ENCODE assay signal across 8 cellular contexts in genomic region chr3:136042608-136043221, GRCh38.
DNase-seq lines count a peak whose midpoint lies in the region; ATAC-seq and TF ChIP-seq lines count a peak whose summit lies in the region.

No MANE protein-coding gene starts in this region.

- no peaks in the 10 kb centered on the region for H3K9me2 ChIP-seq in DOHH2 (replicated peaks; ENCODE audit: control insufficient read depth, low read length)

- H3K4me1 Mint-ChIP-seq in neural progenitor cell: peaks cover 6% of the 10 kb centered on the region

- WGBS in esophagus squamous epithelium, 2 donors: 70 to 71% methylated on average over 7 of the region's 7 CpGs

- no peak overlapping the region for H3K9ac ChIP-seq in neural progenitor cell

- H2AFZ ChIP-seq in neural progenitor cell (replicated peaks): no peak overlapping the region

- no peaks in the 10 kb centered on the region for H4K20me1 ChIP-seq in DOHH2 (ENCODE audit: control insufficient read depth, insufficient read depth, low read depth, low read length)
- H4K20me1 ChIP-seq in neural progenitor cell (ENCODE audit: low read depth): no peaks in the 10 kb centered on the region

- H3K4me3 ChIP-seq in DOHH2 (ENCODE audit: low read length) (no peak overlapping the region), esophagus squamous epithelium (no peak overlapping the region), neural progenitor cell (no peak overlapping the region)

- H3K36me3 ChIP-seq in DOHH2 (ENCODE audit: control insufficient read depth, low read length) (no peaks in the 10 kb centered on the region), esophagus squamous epithelium (peaks cover 0 to 84% (median 4%) of the 10 kb centered on the region in 3 donors), neural progenitor cell (peaks cover 3% of the 10 kb centered on the region)

- intact Hi-C loops in esophagus squamous epithelium (cut with DNase I): loop anchor here (10.0 kb wide), 1 partner anchor 128 kb away; no protein-coding TSS in a partner anchor

- no peaks in the 10 kb centered on the region for H3K79me2 ChIP-seq in DOHH2 (ENCODE audit: control insufficient read depth, low read length)
- no peaks in the 10 kb centered on the region for H3K79me2 ChIP-seq in neural progenitor cell (ENCODE audit: low read depth)

- no peak for ATAC-seq in GM21576 (IDR thresholded peaks at IDR 0.05; ENCODE audit: unreplicated experiment)

- H3K27ac ChIP-seq in DOHH2 (ENCODE audit: low read depth, low read length) (no peak overlapping the region), esophagus squamous epithelium (no peak overlapping the region), neural progenitor cell (no peak overlapping the region)

- H3K9me3 ChIP-seq in DOHH2 (ENCODE audit: control insufficient read depth, insufficient read depth, low read length) (no peaks in the 10 kb centered on the region), esophagus squamous epithelium (no peaks in the 10 kb centered on the region), neural progenitor cell (ENCODE audit: low read depth) (no peaks in the 10 kb centered on the region)

- H3K27ac Mint-ChIP-seq in neural progenitor cell: no peak overlapping the region

- H3K9me3 Mint-ChIP-seq in neural progenitor cell: no peaks in the 10 kb centered on the region

- H3K27me3 Mint-ChIP-seq in neural progenitor cell (ENCODE audit: insufficient read depth, low read depth): no peaks in the 10 kb centered on the region

- DNase-seq in LHCN-M2 (ENCODE audit: low read depth): peak; percentile 68
- DNase-seq in RKO (ENCODE audit: low spot score): peak; percentile 75
- DNase-seq in esophagus squamous epithelium (lab: John Stamatoyannopoulos, UW): no peak
- DNase-seq in neural progenitor cell (ENCODE audit: low spot score): peak; percentile 63
- DNase-seq in activated CD4-positive, alpha-beta T cell treated with anti-CD3 and anti-CD28 coated beads for 4 hours: no peak
- DNase-seq in GOT3 (lab: John Stamatoyannopoulos, UW): no peak

- H3K4me2 ChIP-seq in DOHH2 (ENCODE audit: low read length): no peak overlapping the region
- no peak overlapping the region for H3K4me2 ChIP-seq in neural progenitor cell

- TF ChIP-seq POLR2A in esophagus squamous epithelium (IDR thresholded peaks at IDR 0.05): no peak

- H3K27me3 ChIP-seq in DOHH2 (ENCODE audit: control insufficient read depth, low read length): peaks cover 4% of the 10 kb centered on the region; the same call in 1 of the 2 replicates
- H3K27me3 ChIP-seq in esophagus squamous epithelium: no peaks in the 10 kb centered on the region
- H3K27me3 ChIP-seq in neural progenitor cell: no peaks in the 10 kb centered on the region

- peaks cover 20% of the 10 kb centered on the region for H3K36me3 Mint-ChIP-seq in neural progenitor cell

- H3K4me1 ChIP-seq in DOHH2 (ENCODE audit: control insufficient read depth, low read length) (no peaks in the 10 kb centered on the region), esophagus squamous epithelium (no peaks in the 10 kb centered on the region), neural progenitor cell (no peaks in the 10 kb centered on the region)

- peak; percentile 61 for TF ChIP-seq CTCF in DOHH2 (IDR thresholded peaks at IDR 0.05; ENCODE audit: low read depth, low read length, poor library complexity, severe bottlenecking)
- TF ChIP-seq CTCF in esophagus squamous epithelium (IDR thresholded peaks at IDR 0.05): peak; percentile 29 to 67 (median 52)
- peak; percentile 73 for TF ChIP-seq CTCF in neural progenitor cell (IDR thresholded peaks at IDR 0.05)

- H3K4me3 Mint-ChIP-seq in neural progenitor cell: no peak overlapping the region

- H3F3A ChIP-seq in DOHH2 (ENCODE audit: control insufficient read depth, insufficient read depth) (no peaks in the 10 kb centered on the region), neural progenitor cell (ENCODE audit: low read depth) (no peaks in the 10 kb centered on the region)

Comparison
In these comparisons a context has a peak if more than half of its experiments do, and no peak if none do; other contexts are left out.
1. DNase-seq: peak in LHCN-M2 (single experiment), RKO (single experiment) and neural progenitor cell (single experiment); none in esophagus squamous epithelium (single experiment), activated CD4-positive, alpha-beta T cell treated with anti-CD3 and anti-CD28 coated beads for 4 hours (0 of 2) and GOT3 (single experiment).
2. Peak in every context shown above with its lines, with median percentiles within 50 percentile points of each other: CTCF ChIP-seq.